12 cellular contexts compared by ENCODE assay signal in the genomic region with DNA sequence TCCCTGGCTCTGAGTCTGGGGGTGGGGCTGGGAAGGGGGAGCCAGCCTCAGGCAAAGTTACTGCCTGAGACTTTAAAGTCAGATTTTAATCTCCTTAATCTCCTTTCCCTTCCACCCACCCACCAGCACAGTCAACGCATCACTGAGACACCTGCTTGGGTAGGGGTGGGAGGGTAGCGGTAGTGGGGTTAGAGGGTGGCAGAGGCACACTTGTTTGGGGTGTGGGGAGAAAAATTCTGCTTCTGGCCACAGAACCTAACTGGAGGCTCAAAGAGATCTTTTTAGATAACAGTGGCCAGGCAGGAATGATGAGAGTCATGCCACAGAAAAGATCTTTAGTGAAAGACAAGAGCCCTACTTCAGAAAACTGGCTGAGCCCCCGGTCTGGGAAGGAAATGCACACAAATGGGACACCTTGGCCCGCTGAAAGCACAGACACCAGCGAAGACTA. TPM values are rescaled to one million over a fixed set of nuclear protein-coding genes. Genes with fewer than 3 reads are reported as not detected.
DNase-seq lines count a peak whose midpoint lies in the region; ATAC-seq and TF ChIP-seq lines count a peak whose summit lies in the region.
"Had no signal": no experiment of that assay in that cellular context is flagged by ENCODE, and none has a peak within 500 bp of the region (broad histone marks: within the 10 kb centered on the region; RNA-seq: fewer than 3 reads in every experiment).

No MANE protein-coding gene starts in this region.

- peaks cover 62% of the 10 kb centered on the region for H3K36me3 Mint-ChIP-seq in activated CD8-positive, alpha-beta T cell treated with anti-CD3 and anti-CD28 coated beads for 36 hours (ENCODE audit: low read depth)

- H3K27me3 Mint-ChIP-seq in activated CD8-positive, alpha-beta T cell treated with anti-CD3 and anti-CD28 coated beads for 36 hours, result no peaks in the 10 kb centered on the region

- H3K9me3 ChIP-seq in OCI-LY7 (ENCODE audit: low read length), result no peaks in the 10 kb centered on the region

- H3K9me2 ChIP-seq in OCI-LY7 (ENCODE audit: insufficient read depth, low read length), result no peaks in the 10 kb centered on the region

- no TSS peak for BruUV-seq in OCI-LY7 (replicated peaks; lab: Mats Ljungman, UMichigan)

- H3K79me2 ChIP-seq in OCI-LY7 (ENCODE audit: insufficient read depth, low read depth, low read length), result no peaks in the 10 kb centered on the region

- DNase-seq in OCI-LY7 (ENCODE audit: low spot score), result no peak
- peak; percentile 72 for DNase-seq in activated CD8-positive, alpha-beta T cell treated with anti-CD3 and anti-CD28 coated beads for 36 hours
- peak; percentile 52 for DNase-seq in effector CD4-positive, alpha-beta T cell
- DNase-seq in stimulated activated naive CD8-positive, alpha-beta T cell treated with anti-CD3 and anti-CD28 coated beads, Interleukin-15, Interleukin-2, amounts not matched to agents 100 U/mL and 50 U/mL, for 24 hours, result peak; percentile 53
- DNase-seq in HCEC 1CT, result no peak
- DNase-seq in H7, result no peak
- DNase-seq: mammary epithelial cell, NCI-H226, RPMI8226 had no signal

- H3K27ac ChIP-seq in OCI-LY7 (ENCODE audit: low read depth, low read length, poor library complexity, severe bottlenecking), result no peak overlapping the region
- H3K27ac ChIP-seq: coronary artery had no signal

- intact Hi-C loops in OCI-LY7 (cut with micrococcal nuclease; ENCODE audit: unreplicated experiment), result no loop called here
- intact Hi-C loops in activated CD8-positive, alpha-beta T cell treated with anti-CD3 and anti-CD28 coated beads for 36 hours (cut with micrococcal nuclease), result no loop called here

- no peak for TF ChIP-seq CTCF in OCI-LY7 (conservative IDR thresholded peaks at IDR 0.05; ENCODE audit: low read length)
- no peak for TF ChIP-seq CTCF in activated CD8-positive, alpha-beta T cell treated with anti-CD3 and anti-CD28 coated beads for 36 hours (IDR thresholded peaks at IDR 0.05)

- peak overlapping the region; percentile 86 for H3K27ac Mint-ChIP-seq in activated CD8-positive, alpha-beta T cell treated with anti-CD3 and anti-CD28 coated beads for 36 hours

- no peaks in the 10 kb centered on the region for H3K27me3 ChIP-seq in H7 (ENCODE audit: control insufficient read depth, insufficient read depth, low read length)

- H4K20me1 ChIP-seq in OCI-LY7 (ENCODE audit: insufficient read depth, low read length), result no peaks in the 10 kb centered on the region

- ATAC-seq in activated CD8-positive, alpha-beta T cell treated with anti-CD3 and anti-CD28 coated beads for 36 hours, result peak; percentile 58
- ATAC-seq in stimulated activated naive CD8-positive, alpha-beta T cell treated with anti-CD3 and anti-CD28 coated beads, Interleukin-15, Interleukin-2, amounts not matched to agents 100 U/mL and 50 U/mL, for 24 hours, result peak; percentile 55
- no peak for ATAC-seq in HG02970 (IDR thresholded peaks at IDR 0.05; ENCODE audit: low FRiP score, unreplicated experiment)

- peak overlapping the region; percentile 59 for H3K4me3 Mint-ChIP-seq in activated CD8-positive, alpha-beta T cell treated with anti-CD3 and anti-CD28 coated beads for 36 hours

- POLR2A ChIA-PET in OCI-LY7 (lab: Charles Lee), result interaction anchor here (0.6 kb wide), 1 partner anchor 78 kb away, joined by 3 read pairs; no protein-coding TSS in a partner anchor
- POLR2A ChIA-PET in activated CD8-positive, alpha-beta T cell treated with anti-CD3 and anti-CD28 coated beads for 36 hours (lab: Charles Lee), result interaction anchor here (0.6 to 5.5 kb wide), 9 partner anchors 8 to 59 kb away, joined by 3 to 32 read pairs (median 5); a partner anchor contains a TSS

- H3K36me3 ChIP-seq in OCI-LY7 (ENCODE audit: insufficient read depth, low read length) (no peaks in the 10 kb centered on the region), H7 (replicated peaks; ENCODE audit: control insufficient read depth, insufficient read depth, low read length) (no peaks in the 10 kb centered on the region)

- CTCF ChIA-PET in OCI-LY7 (lab: Charles Lee; ENCODE audit: unreplicated experiment), result no interaction called here
- CTCF ChIA-PET in activated CD8-positive, alpha-beta T cell treated with anti-CD3 and anti-CD28 coated beads for 36 hours (lab: Charles Lee), result interaction anchor here (1.2 to 2.1 kb wide), 7 partner anchors 17 to 59 kb away, joined by 3 to 7 read pairs (median 5); a partner anchor contains a TSS

- peaks cover 2% of the 10 kb centered on the region for H3K9me3 Mint-ChIP-seq in activated CD8-positive, alpha-beta T cell treated with anti-CD3 and anti-CD28 coated beads for 36 hours

- peaks cover 88% of the 10 kb centered on the region for H3K4me1 Mint-ChIP-seq in activated CD8-positive, alpha-beta T cell treated with anti-CD3 and anti-CD28 coated beads for 36 hours (ENCODE audit: low read depth)

- H3K4me3 ChIP-seq in OCI-LY7 (ENCODE audit: low read depth, low read length, poor library complexity, severe bottlenecking) (no peak overlapping the region), H7 (ENCODE audit: insufficient read depth, low read depth, low read length) (no peak overlapping the region)
- H3K4me3 ChIP-seq: coronary artery had no signal

- peak overlapping the region; percentile 19; the same call in 1 of the 2 replicates for H3K4me2 ChIP-seq in OCI-LY7 (ENCODE audit: low read length)

- peaks cover 14% of the 10 kb centered on the region for H3K4me1 ChIP-seq in OCI-LY7 (ENCODE audit: insufficient read depth, low read length, poor library complexity, severe bottlenecking)

- peak overlapping the region; percentile 65 for H2AFZ ChIP-seq in OCI-LY7 (ENCODE audit: low read length)

RNA-seq across cellular contexts. Expression of a gene that starts 44.1 kb away (rescaled TPM):
- 1.6 and 2.3 TPM in 2 replicates for total RNA-seq in OCI-LY7 (2014; rRNA removed; shearing (Covaris generic))
- 1.2 and 2.2 TPM in 2 replicates for total RNA-seq in OCI-LY7 (2022)
- total RNA-seq in activated CD8-positive, alpha-beta T cell treated with anti-CD3 and anti-CD28 coated beads for 36 hours, result 100 to 1,000 TPM; 224 to 229 TPM
- 0.33 and 0.83 TPM in 2 replicates for total RNA-seq in H7 (2014; rRNA removed; shearing (Covaris generic))
- total RNA-seq: mammary epithelial cell, osteoblast had no signal

Comparison
In these comparisons a context has a peak if more than half of its experiments do, and no peak if none do; other contexts are left out.
1. DNase-seq: peak in activated CD8-positive, alpha-beta T cell treated with anti-CD3 and anti-CD28 coated beads for 36 hours (single experiment), effector CD4-positive, alpha-beta T cell (single experiment) and stimulated activated naive CD8-positive, alpha-beta T cell treated with anti-CD3 and anti-CD28 coated beads, Interleukin-15, Interleukin-2, amounts not matched to agents 100 U/mL and 50 U/mL, for 24 hours (single experiment); none in OCI-LY7 (single experiment), HCEC 1CT (single experiment) and H7 (single experiment).
2. RNA of a gene that starts 44.1 kb away (total RNA-seq): 224 to 229 TPM in activated CD8-positive, alpha-beta T cell treated with anti-CD3 and anti-CD28 coated beads for 36 hours; 1.2 to 2.3 TPM in OCI-LY7 and 0.33 to 0.83 TPM in H7; every median in the first group is over 10 times any median in the second.